31 cellular contexts compared by ENCODE assay signal in the genomic region with DNA sequence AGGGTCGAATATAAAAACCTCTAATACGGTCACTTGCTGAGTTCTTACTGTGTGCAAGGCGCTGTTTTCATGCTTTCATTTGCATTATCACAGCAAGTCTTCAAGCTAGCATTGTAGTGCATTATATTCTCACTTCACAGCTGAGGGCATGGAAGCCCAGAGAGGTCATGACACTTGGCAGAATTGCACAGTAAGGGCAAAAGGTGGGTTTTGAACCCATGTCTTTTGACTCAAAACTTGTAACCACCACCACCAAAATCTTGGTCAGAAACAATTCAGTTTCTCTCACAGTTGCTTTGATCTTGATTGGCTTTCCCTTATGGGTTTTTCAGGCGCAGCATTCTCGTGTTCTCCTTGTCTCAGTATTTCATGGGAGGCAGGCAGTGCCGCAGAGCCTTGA.
"Had no signal": no experiment of that assay in that cellular context is flagged by ENCODE, and none has a peak within 500 bp of the region (broad histone marks: within the 10 kb centered on the region; RNA-seq: fewer than 3 reads in every experiment).

No MANE protein-coding gene starts in this region.

- DNase-seq: activated CD4-positive, alpha-beta memory T cell treated with anti-CD3 and anti-CD28 coated beads for 36 hours; activated CD4-positive, alpha-beta T cell treated with anti-CD3 and anti-CD28 coated beads for 36 hours; activated CD4-positive, alpha-beta T cell treated with anti-CD3 and anti-CD28 coated beads, Interleukin-2, amount 10 ng/mL, durations not matched to agents 24 days and 14 days; activated CD4-positive, CD25-positive, alpha-beta regulatory T cell; activated CD4-positive, CD25-positive, alpha-beta regulatory T cell treated with anti-CD3 and anti-CD28 coated beads, Interleukin-2, amount 50 U/mL, for 72 hours; activated CD8-positive, alpha-beta memory T cell treated with anti-CD3 and anti-CD28 coated beads, Interleukin-2, amount 10 ng/mL, durations not matched to agents 7 days and 5 days; activated CD8-positive, alpha-beta memory T cell treated with anti-CD3 and anti-CD28 coated beads, Interleukin-2, amount 50 U/mL, for 4 hours; activated CD8-positive, alpha-beta T cell treated with anti-CD3 and anti-CD28 coated beads, Interleukin-2, amount 10 ng/mL, durations not matched to agents 7 days and 5 days; activated effector memory CD4-positive, alpha-beta T cell treated with anti-CD3 and anti-CD28 coated beads, Interleukin-2, amount 50 U/mL, for 16 hours; activated naive CD4-positive, alpha-beta T cell treated with anti-CD3 and anti-CD28 coated beads for 36 hours; activated naive CD8-positive, alpha-beta T cell treated with anti-CD3 and anti-CD28 coated beads for 36 hours; activated naive CD8-positive, alpha-beta T cell treated with anti-CD3 and anti-CD28 coated beads, Interleukin-2, amount 50 U/mL, for 24 hours; activated T-cell treated with anti-CD3 and anti-CD28 coated beads, Interleukin-2, amount 50 U/mL, for 1 hour; activated T-cell treated with anti-CD3 and anti-CD28 coated beads, Interleukin-2, amount 50 U/mL, for 48 hours; adrenal gland; amygdala; aorta; body of pancreas; caudate nucleus; cortex of kidney; dermis blood vessel endothelial cell; effector CD4-positive, alpha-beta T cell; effector memory CD8-positive, alpha-beta T cell; erythroblast; esophagus squamous epithelium; foreskin melanocyte; glutamatergic neuron; heart left ventricle; T-helper 1 cell; T-helper 17 cell had no signal

- H3K36me3 ChIP-seq: adrenal gland, esophagus squamous epithelium, heart left ventricle had no signal

- H3K4me3 ChIP-seq: adrenal gland, body of pancreas, esophagus squamous epithelium, heart left ventricle had no signal

- H3K4me1 ChIP-seq: body of pancreas had no signal

- H3K9me3 ChIP-seq: adrenal gland, body of pancreas, esophagus squamous epithelium had no signal

- FAIRE-seq: colon had no signal

- ATAC-seq: activated CD4-positive, alpha-beta T cell treated with anti-CD3 and anti-CD28 coated beads for 36 hours; activated CD8-positive, alpha-beta memory T cell treated with anti-CD3 and anti-CD28 coated beads, Interleukin-2, amount 10 ng/mL, durations not matched to agents 7 days and 5 days; activated CD8-positive, alpha-beta T cell treated with anti-CD3 and anti-CD28 coated beads, Interleukin-2, amount 10 ng/mL, durations not matched to agents 7 days and 5 days; activated naive CD8-positive, alpha-beta T cell treated with anti-CD3 and anti-CD28 coated beads, Interleukin-2, amount 50 U/mL, for 24 hours; body of pancreas; effector memory CD8-positive, alpha-beta T cell; heart left ventricle; T-helper 17 cell had no signal

- H3K27ac ChIP-seq: adrenal gland, body of pancreas, esophagus squamous epithelium, heart left ventricle had no signal

- H3K27me3 ChIP-seq: adrenal gland, body of pancreas, esophagus squamous epithelium, heart left ventricle had no signal
